Comparison of ENCODE assay signal across 22 cellular contexts in genomic region chr2:26492749-26493515, GRCh38. TPM values are rescaled to one million over a fixed set of nuclear protein-coding genes. Genes with fewer than 3 reads are reported as not detected.
DNase-seq lines count a peak whose midpoint lies in the region; ATAC-seq, FAIRE-seq and TF ChIP-seq lines count a peak whose summit lies in the region.
"Had no signal": no experiment of that assay in that cellular context is flagged by ENCODE, and none has a peak within 500 bp of the region (broad histone marks: within the 10 kb centered on the region; RNA-seq: fewer than 3 reads in every experiment).

No MANE protein-coding gene starts in this region.

- POLR2A ChIA-PET in HEK293 (lab: Yijun Ruan, JAX): no interaction called here
- POLR2A ChIA-PET in K562 (lab: Yijun Ruan, JAX): interaction anchor here (0.6 kb wide), 1 partner anchor 26 kb away, joined by 3 read pairs; no protein-coding TSS in a partner anchor

- CTCF ChIA-PET in HEK293 (lab: Yijun Ruan, JAX): interaction anchor here (1.4 to 1.6 kb wide), 3 partner anchors 10 to 21 kb away, joined by 3 to 13 read pairs (median 5); no protein-coding TSS in a partner anchor
- CTCF ChIA-PET in K562 (lab: Yijun Ruan, JAX; ENCODE audit: low intra/inter-chr PET ratio): no interaction called here

- H4K20me1 ChIP-seq in K562 (replicated peaks; ENCODE audit: control insufficient read depth, insufficient read depth, low read length): no peaks in the 10 kb centered on the region

- peak; percentile 80 for FAIRE-seq in K562 (lab: Jason Lieb, UNC)

- H3K27ac ChIP-seq in HEK293 (ENCODE audit: extremely low read depth, low read depth, low read length) (no peak overlapping the region), K562 (ENCODE audit: extremely low read depth, low read depth, low read length) (peak overlapping the region; percentile 34; the same call in 1 of the 3 replicates)
- H3K27ac ChIP-seq: KMS-11, SJSA1, thoracic aorta had no signal

- TF ChIP-seq EP300 in K562 (IDR thresholded peaks at IDR 0.05; ENCODE audit: low read length): peak; percentile 6; the same call in 1 of the 2 replicates

- TF ChIP-seq CTCF in HEK293 (tag by site-specific recombination; IDR thresholded peaks at IDR 0.05): no peak
- TF ChIP-seq CTCF in K562 (IDR thresholded peaks at IDR 0.05 in 2 of 3, conservative IDR thresholded peaks at IDR 0.05 in 1 of 3; ENCODE audit: insufficient read depth in 2 of 3, low read depth in 1 of 3, low read length in 3 of 3): no peak

- WGBS in K562 (ENCODE audit: insufficient coverage, low coverage, missing lambda C conversion rate): 19% methylated on average over 7 of the region's 7 CpGs

- H3K4me3 ChIP-seq in HEK293 (ENCODE audit: low read depth, low read length) (no peak overlapping the region), K562 (no peak overlapping the region)
- H3K4me3 ChIP-seq: SJSA1, thoracic aorta had no signal

- H3K27me3 ChIP-seq in K562 (ENCODE audit: control insufficient read depth in 2 of 2, insufficient read depth in 2 of 2, low read length in 2 of 2): peaks cover 10 to 15% of the 10 kb centered on the region in 2 experiments

- ATAC-seq in K562 (peak; percentile 76), HG02571 (IDR thresholded peaks at IDR 0.05; ENCODE audit: unreplicated experiment) (no peak)
- ATAC-seq in activated CD4-positive, CD25-positive, alpha-beta regulatory T cell treated with anti-CD3 and anti-CD28 coated beads, Interleukin-2, amount 50 U/mL, for 24 hours: no peak
- ATAC-seq: activated T-cell treated with anti-CD3 and anti-CD28 coated beads, Interleukin-2, amount 50 U/mL, for 4 hours had no signal

- no peaks in the 10 kb centered on the region for H3K9me1 ChIP-seq in K562 (ENCODE audit: control insufficient read depth, insufficient read depth, low read length)

- no peaks in the 10 kb centered on the region for H3K4me1 ChIP-seq in HEK293 (ENCODE audit: control insufficient read depth, insufficient read depth, low read length)
- H3K4me1 ChIP-seq in K562 (replicated peaks in 1 of 2; ENCODE audit: control insufficient read depth in 2 of 2, insufficient read depth in 2 of 2, low read length in 2 of 2): peaks cover 17 to 27% of the 10 kb centered on the region in 2 experiments
- H3K4me1 ChIP-seq: SJSA1 had no signal

- H3K9me3 ChIP-seq in HEK293 (ENCODE audit: control insufficient read depth, insufficient read depth, low read depth, low read length) (no peaks in the 10 kb centered on the region), K562 (replicated peaks; ENCODE audit: control insufficient read depth, insufficient read depth, low read depth, low read length) (no peaks in the 10 kb centered on the region)
- H3K9me3 ChIP-seq: SJSA1, thoracic aorta had no signal

- peak overlapping the region in 1 of 2 experiments; percentile 72; a peak in 2 of 4 replicates for H3K9ac ChIP-seq in K562 (ENCODE audit: insufficient read depth in 1 of 2, low read depth in 2 of 2, low read length in 2 of 2)
- H3K9ac ChIP-seq: KMS-11 had no signal

- peak overlapping the region; percentile 73 for H2AFZ ChIP-seq in K562 (ENCODE audit: low read depth, low read length)

- TF ChIP-seq POLR2A in K562 (conservative IDR thresholded peaks at IDR 0.05): no peak

- peak; percentile 14 to 52 for DNase-seq in AML-193 (lab: John Stamatoyannopoulos, UW)
- DNase-seq in OCI-M1 (lab: John Stamatoyannopoulos, UW): peak; percentile 88
- peak; percentile 58 to 64 (median 62) for DNase-seq in K562 (ENCODE audit: extremely low read depth in 1 of 4, low spot score in 3 of 4)
- DNase-seq in DMS79 (lab: John Stamatoyannopoulos, UW): no peak
- DNase-seq in iPS-NIHi7 (ENCODE audit: extremely low spot score): no peak
- DNase-seq: activated CD4-positive, alpha-beta T cell treated with anti-CD3 and anti-CD28 coated beads, Interleukin-2, amount 10 ng/mL, durations not matched to agents 24 days and 14 days; activated naive CD4-positive, alpha-beta T cell treated with anti-CD3 and anti-CD28 coated beads, Interleukin-2, amount 50 U/mL, for 16 hours; activated T-cell treated with anti-CD3 and anti-CD28 coated beads, Interleukin-2, amount 50 U/mL, for 4 hours; CD4-positive, alpha-beta memory T cell; DMS79 treated with DMSO at 0.1 percent for 48 hours; glutamatergic neuron; NCI-H1417; NCI-H2107; NCI-H510A; T1000 had no signal

- H3K36me3 ChIP-seq in HEK293 (ENCODE audit: control insufficient read depth in 2 of 2, insufficient read depth in 1 of 2, low read length in 2 of 2) (no peaks in the 10 kb centered on the region), K562 (ENCODE audit: control insufficient read depth, insufficient read depth, low read length) (no peaks in the 10 kb centered on the region)
- H3K36me3 ChIP-seq: SJSA1, thoracic aorta had no signal

- in situ Hi-C loops in K562 (cut with MboI): no loop called here

- TF ChIP-seq RAD21 in K562 (CRISPR knock-in tag; conservative IDR thresholded peaks at IDR 0.05 in 1 of 2, IDR thresholded peaks at IDR 0.05 in 1 of 2): no peak

- no peaks in the 10 kb centered on the region for H3K79me2 ChIP-seq in K562 (ENCODE audit: control insufficient read depth, insufficient read depth, low read length)

- BruUV-seq in K562 (replicated peaks; lab: Mats Ljungman, UMichigan): no TSS peak

- intact Hi-C loops in K562 (cut with micrococcal nuclease): no loop called here

- no peak overlapping the region; the same call in 1 of the 2 replicates for H3K4me2 ChIP-seq in K562 (ENCODE audit: insufficient read depth, low read length)
- H3K4me2 ChIP-seq: KMS-11 had no signal

TF ChIP-seq in HEK293, 187 proteins besides CTCF, POLR2A, EP300 and RAD21 (continues in another document):
- TF ChIP-seq ZXDB (tag by site-specific recombination; IDR thresholded peaks at IDR 0.05): no peak
- TF ChIP-seq EGR2 (tag by site-specific recombination; IDR thresholded peaks at IDR 0.05; ENCODE audit: low read depth): peak; percentile 63
- no peak for TF ChIP-seq INSM2 (tag by site-specific recombination; IDR thresholded peaks at IDR 0.05)
- no peak for TF ChIP-seq YY2 (tag by site-specific recombination; IDR thresholded peaks at IDR 0.05)
- TF ChIP-seq ZFHX2 (tag by site-specific recombination; conservative IDR thresholded peaks at IDR 0.05): peak; percentile 64
- no peak for TF ChIP-seq ZNF404 (tag by site-specific recombination; IDR thresholded peaks at IDR 0.05)
- no peak for TF ChIP-seq FEZF1 (tag by site-specific recombination; IDR thresholded peaks at IDR 0.05)
- TF ChIP-seq ZFP3 (tag by site-specific recombination; IDR thresholded peaks at IDR 0.05; ENCODE audit: low read depth): peak; percentile 76

TF ChIP-seq in K562, 482 proteins besides CTCF, POLR2A, EP300 and RAD21 (continues in another document):
- TF ChIP-seq NCOR1 (IDR thresholded peaks at IDR 0.05): peak; percentile 39; the same call in 1 of the 2 replicates
- TF ChIP-seq NFIC (IDR thresholded peaks at IDR 0.05): peak; percentile 65
- no peak for TF ChIP-seq ELK1 (CRISPR knock-in tag; IDR thresholded peaks at IDR 0.05)
- 0 out of 2 replicates have a peak, but pooled peaks have one; percentile 38 for TF ChIP-seq SMAD4 (CRISPR knock-in tag; conservative IDR thresholded peaks at IDR 0.05)
- TF ChIP-seq ZNF507 (tag; conservative IDR thresholded peaks at IDR 0.05): no peak
- TF ChIP-seq RCOR1 (IDR thresholded peaks at IDR 0.05; ENCODE audit: borderline replicate concordance in 1 of 2, low read depth in 2 of 2, low read length in 2 of 2): peak in 1 of 2 experiments; percentile 60; a peak in 1 of 4 replicates

RNA-seq across cellular contexts. Expression of gene OTOF, which starts 15.0 kb away (rescaled TPM):
- 0.11 and 0.49 TPM in 2 replicates for total RNA-seq in K562 (2011; cell fraction: chromatin; rRNA removed; ENCODE audit: low replicate concordance)
- total RNA-seq in K562 (2011; cell fraction: nucleolus; rRNA removed): 0.13 and 0.17 TPM in 2 replicates
- not detected in 2 replicates for total RNA-seq in K562 (2011; cell fraction: nucleoplasm; rRNA removed)
- total RNA-seq in K562 (2014; rRNA removed) (0.05 and 0.33 TPM in 2 replicates), K562 (2014; rRNA removed; fragmentation: Illumina TruSeq; extraction: Trizol) (not detected in 2 replicates), K562 (2015; rRNA removed; fragmentation: Illumina TruSeq; extraction: Trizol) (not detected in 2 replicates), K562 (2021) (0.07 TPM in 1 of 2 replicates, not detected in the other)
- polyA plus RNA-seq in K562 (2011; rRNA removed) (0.07 and 0.11 TPM in 2 replicates), K562 (2014; fragmentation: Illumina TruSeq; extraction: Trizol) (not detected in 2 replicates), K562 (2014; fragmentation: Nextera tagmentation; extraction: Ambion mirVana) (not detected), K562 (2014; rRNA removed) (0.03 TPM in 1 of 2 replicates, not detected in the other)
- 0.12 and 0.24 TPM in 2 replicates for polyA plus RNA-seq in K562 (2011; cell fraction: cytosol; rRNA removed)
- 0.22 and 0.31 TPM in 2 replicates for polyA plus RNA-seq in K562 (2011; cell fraction: nucleus; rRNA removed)
- 0.03 and 0.12 TPM in 2 replicates for polyA plus RNA-seq in K562 (2012)
- 0.04 TPM in 1 of 2 replicates, not detected in the other for polyA minus RNA-seq in K562 (2011; rRNA and poly(A)+ RNA removed)
- not detected in 2 replicates for polyA minus RNA-seq in K562 (2011; cell fraction: cytosol; rRNA and poly(A)+ RNA removed)
- polyA minus RNA-seq in K562 (2011; cell fraction: nucleus; rRNA and poly(A)+ RNA removed): under 0.01 TPM in 1 of 2 replicates, not detected in the other
- total RNA-seq: fibroblast of lung, SJSA1 had no signal
- polyA plus RNA-seq: fibroblast of lung had no signal

Comparison
In these comparisons a context has a peak if more than half of its experiments do, and no peak if none do; other contexts are left out.
1. DNase-seq: peak in AML-193 (2 of 2), OCI-M1 (single experiment) and K562 (4 of 4); none in DMS79 (single experiment) and iPS-NIHi7 (single experiment).